2 cellular contexts compared by ENCODE assay signal in the genomic region with DNA sequence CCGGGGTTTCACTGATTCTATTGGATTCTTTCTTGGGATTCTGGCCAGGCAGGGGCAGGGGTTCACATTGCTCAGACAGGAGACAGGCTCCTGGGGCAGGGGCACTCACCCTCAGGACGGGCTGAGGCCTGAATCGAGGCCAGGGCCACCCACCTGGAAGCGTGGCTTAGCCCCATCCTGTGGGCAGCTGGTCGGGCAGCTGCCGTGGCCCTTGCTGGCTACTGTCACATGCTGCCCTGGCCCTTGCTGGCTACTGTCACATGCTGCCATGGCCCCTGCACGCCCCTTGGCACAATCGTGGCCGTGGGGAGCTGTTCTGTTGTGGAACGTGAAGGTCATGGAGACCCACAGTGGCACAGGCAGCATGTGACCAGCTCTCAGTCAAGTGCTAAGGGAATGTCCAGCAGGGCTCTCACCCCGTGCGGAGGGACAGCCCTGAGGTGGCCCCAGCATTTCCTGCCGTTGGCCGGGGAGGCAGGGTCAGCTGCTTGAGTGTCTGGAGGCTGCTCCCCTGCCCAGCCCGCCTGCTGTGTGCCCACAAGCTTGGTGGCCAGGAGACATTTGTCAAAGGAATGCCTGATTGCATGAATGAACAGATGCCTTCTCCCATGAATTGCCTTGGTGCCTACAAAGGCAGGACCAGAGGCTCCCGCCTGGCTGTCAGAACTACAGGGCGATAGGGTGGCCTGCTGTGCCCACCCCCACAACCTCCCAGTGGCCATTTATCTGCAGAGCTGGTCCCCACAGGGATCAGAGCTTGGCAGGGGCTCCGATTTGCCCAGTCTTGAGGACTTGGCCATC.
TF ChIP-seq lines count a peak whose summit lies in the region.

No MANE protein-coding gene starts in this region.

TF ChIP-seq in K562, 482 proteins besides CTCF, POLR2A, EP300 and RAD21:
- no peak for TF ChIP-seq BRD9 (IDR thresholded peaks at IDR 0.05; ENCODE audit: low read depth, partially characterized antibody)
- peak; percentile 75 for TF ChIP-seq GABPA (tag; conservative IDR thresholded peaks at IDR 0.05; ENCODE audit: low read depth)
- TF ChIP-seq, protein P1, sequence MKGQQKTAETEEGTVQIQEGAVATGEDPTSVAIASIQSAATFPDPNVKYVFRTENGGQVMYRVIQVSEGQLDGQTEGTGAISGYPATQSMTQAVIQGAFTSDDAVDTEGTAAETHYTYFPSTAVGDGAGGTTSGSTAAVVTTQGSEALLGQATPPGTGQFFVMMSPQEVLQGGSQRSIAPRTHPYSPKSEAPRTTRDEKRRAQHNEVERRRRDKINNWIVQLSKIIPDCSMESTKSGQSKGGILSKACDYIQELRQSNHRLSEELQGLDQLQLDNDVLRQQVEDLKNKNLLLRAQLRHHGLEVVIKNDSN (CRISPR knock-in tag; IDR thresholded peaks at IDR 0.05), result peak; percentile 35; the same call in 1 of the 2 replicates

TF ChIP-seq in liver, 16 proteins besides CTCF, POLR2A, EP300 and RAD21:
- TF ChIP-seq ATF3 (IDR thresholded peaks at IDR 0.05) (no peak), HNF4A (conservative IDR thresholded peaks at IDR 0.05) (no peak), RXRA (IDR thresholded peaks at IDR 0.05) (peak; percentile 55 to 75), FOXA2 (IDR thresholded peaks at IDR 0.05) (no peak)
